19 cellular contexts compared by ENCODE assay signal in genomic region chr14:73811164-73811503, GRCh38.
"Had no signal": no experiment of that assay in that cellular context is flagged by ENCODE, and none has a peak within 500 bp of the region (broad histone marks: within the 10 kb centered on the region; RNA-seq: fewer than 3 reads in every experiment).

No MANE protein-coding gene starts in this region.

- DNase-seq: effector CD8-positive, alpha-beta T cell; foreskin melanocyte; heart left ventricle; hippocampal formation; left colon; mesendoderm; naive B cell; psoas muscle; retina; sigmoid colon; stimulated activated CD4-positive, alpha-beta T cell treated with anti-CD3 and anti-CD28 coated beads, Interleukin-2, amount 100 ng/mL, for 24 hours; stimulated activated CD4-positive, alpha-beta T cell treated with anti-CD3 and anti-CD28 coated beads, Interleukin-4, amount 100 ng/mL, for 4 hours; stomach; substantia nigra; transverse colon had no signal

- H3K36me3 Mint-ChIP-seq: naive B cell had no signal

- H3K9me3 Mint-ChIP-seq: naive B cell, nephron had no signal

- H3K27ac ChIP-seq: coronary artery, heart left ventricle, psoas muscle, sigmoid colon, skin epidermis, stomach, thoracic aorta, transverse colon had no signal

- H3K9me3 ChIP-seq: heart left ventricle, psoas muscle, sigmoid colon, stomach, thoracic aorta, transverse colon had no signal

- H3K4me3 Mint-ChIP-seq: naive B cell, nephron had no signal

- ATAC-seq: heart left ventricle, left colon, psoas muscle had no signal

- H3K4me1 ChIP-seq: stomach had no signal

- H3K4me3 ChIP-seq: coronary artery, heart left ventricle, psoas muscle, sigmoid colon, skin epidermis, stomach, thoracic aorta, transverse colon had no signal

- H3K27me3 ChIP-seq: heart left ventricle, sigmoid colon, stomach, transverse colon had no signal

- H3K27ac Mint-ChIP-seq: nephron had no signal

- H3K36me3 ChIP-seq: heart left ventricle, sigmoid colon, stomach, thoracic aorta, transverse colon had no signal
